In the genomic region with DNA sequence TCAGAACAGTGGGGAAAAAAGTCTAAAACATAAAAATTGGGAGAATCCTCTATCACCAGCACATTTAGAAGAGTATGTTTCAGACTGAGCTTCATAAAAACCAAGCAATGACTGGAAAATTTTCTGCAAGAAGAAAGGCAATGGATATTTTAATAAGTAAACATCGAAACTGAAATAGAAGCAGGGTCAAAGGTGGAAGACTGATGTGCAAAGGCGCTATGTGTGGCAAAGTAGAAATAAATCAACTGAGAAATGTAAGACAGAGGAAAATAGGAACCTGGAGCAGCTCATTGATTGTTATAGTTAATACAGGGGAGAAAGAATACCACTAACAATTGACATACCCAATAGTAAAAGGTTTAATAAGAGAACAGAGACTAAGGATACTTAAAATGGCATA, we compare ENCODE assay signal across 16 cellular contexts.
DNase-seq lines count a peak whose midpoint lies in the region; ATAC-seq, FAIRE-seq and TF ChIP-seq lines count a peak whose summit lies in the region.
"Had no signal": no experiment of that assay in that cellular context is flagged by ENCODE, and none has a peak within 500 bp of the region (broad histone marks: within the 10 kb centered on the region; RNA-seq: fewer than 3 reads in every experiment).

No MANE protein-coding gene starts in this region.

- no peak overlapping the region for H3K9ac ChIP-seq in liver (ENCODE audit: low read depth in 1 of 2, low read length in 2 of 2)
- H3K9ac ChIP-seq in HepG2 (ENCODE audit: insufficient read depth, low read depth, low read length), result no peak overlapping the region

- no peak for DNase-seq in HepG2 (ENCODE audit: low spot score)
- DNase-seq in ascending aorta (ENCODE audit: low spot score in 2 of 2), result no peak
- DNase-seq in medulla oblongata (ENCODE audit: extremely low spot score), result peak; percentile 8
- no peak for DNase-seq in kidney glomerular epithelial cell (lab: John Stamatoyannopoulos, UW)
- DNase-seq in NCI-H1092 (lab: John Stamatoyannopoulos, UW), result no peak
- DNase-seq: GDM1, H7, NCI-H1092 treated with DMSO at 0.1 percent for 48 hours, NCI-H146, NCI-H2029 treated with DMSO at 0.1 percent for 48 hours, NCI-H226, NCI-H510A treated with DMSO at 0.1 percent for 48 hours, T-cell had no signal

- in situ Hi-C loops in HepG2 (cut with HindIII; ENCODE audit: extremely low pct_ligation_motif_present, low pct_unique_long_range_greater_than_20kb), result no loop called here

- intact Hi-C loops in HepG2 (cut with micrococcal nuclease; ENCODE audit: unreplicated experiment) (no loop called here), ascending aorta (cut with DNase I) (no loop called here)

- no peak overlapping the region for H3K4me2 ChIP-seq in HepG2 (ENCODE audit: low read depth, low read length)

- H3K4me3 ChIP-seq in liver (ENCODE audit: low read depth in 1 of 3, low read length in 3 of 3) (no peak overlapping the region), HepG2 (replicated peaks in 1 of 3; ENCODE audit: insufficient read depth in 1 of 3, low read depth in 2 of 3, low read length in 3 of 3) (no peak overlapping the region), ascending aorta (no peak overlapping the region)

- H2AFZ ChIP-seq in HepG2 (ENCODE audit: low read length), result no peak overlapping the region

- 47% methylated on average over 2 of the region's 2 CpGs for WGBS in liver
- WGBS in HepG2 (ENCODE audit: low lambda C conversion rate), result 1% methylated on average over 2 of the region's 2 CpGs

- H3K9me3 ChIP-seq in liver (ENCODE audit: control insufficient read depth in 4 of 4, low read length in 3 of 4), result no peaks in the 10 kb centered on the region
- H3K9me3 ChIP-seq in HepG2 (ENCODE audit: low read length), result no peaks in the 10 kb centered on the region
- no peaks in the 10 kb centered on the region for H3K9me3 ChIP-seq in ascending aorta

- BruUV-seq in HepG2 (replicated peaks; lab: Mats Ljungman, UMichigan), result no TSS peak

- H3K4me1 ChIP-seq in liver (ENCODE audit: control insufficient read depth in 4 of 4, insufficient read depth in 4 of 4, low read length in 3 of 4) (no peaks in the 10 kb centered on the region), HepG2 (ENCODE audit: insufficient read depth, low read length) (no peaks in the 10 kb centered on the region), ascending aorta (peaks cover 0 to 14% of the 10 kb centered on the region in 2 donors)

- no peak for FAIRE-seq in HepG2 (lab: Jason Lieb, UNC)
- FAIRE-seq: A204.1 had no signal

- no peaks in the 10 kb centered on the region for H3K36me3 ChIP-seq in liver (ENCODE audit: control insufficient read depth in 4 of 4, insufficient read depth in 3 of 4, low read depth in 1 of 4, low read length in 3 of 4)
- no peaks in the 10 kb centered on the region for H3K36me3 ChIP-seq in HepG2 (replicated peaks in 1 of 2; ENCODE audit: control insufficient read depth in 1 of 2, insufficient read depth in 2 of 2, low read length in 2 of 2)
- H3K36me3 ChIP-seq in ascending aorta, result no peaks in the 10 kb centered on the region

- POLR2A ChIA-PET in HepG2 (lab: Yijun Ruan, JAX), result no interaction called here

- H3K79me2 ChIP-seq in HepG2 (ENCODE audit: insufficient read depth, low read length), result no peaks in the 10 kb centered on the region

- H3K27me3 ChIP-seq in liver (ENCODE audit: control insufficient read depth in 4 of 4, insufficient read depth in 4 of 4, low read length in 3 of 4) (no peaks in the 10 kb centered on the region), HepG2 (ENCODE audit: control insufficient read depth in 1 of 2, insufficient read depth in 2 of 2, low read length in 2 of 2) (no peaks in the 10 kb centered on the region), ascending aorta (no peaks in the 10 kb centered on the region)

- no peak for TF ChIP-seq RAD21 in liver (IDR thresholded peaks at IDR 0.05)
- TF ChIP-seq RAD21 in HepG2 (CRISPR knock-in tag; IDR thresholded peaks at IDR 0.05), result no peak

- no peaks in the 10 kb centered on the region for H4K20me1 ChIP-seq in HepG2 (ENCODE audit: insufficient read depth, low read length)

- no peak for TF ChIP-seq POLR2A in HepG2 (IDR thresholded peaks at IDR 0.05; ENCODE audit: insufficient read depth in 1 of 2, low read depth in 2 of 2, low read length in 2 of 2)

- ATAC-seq in HepG2 (no peak), GM21381 (IDR thresholded peaks at IDR 0.05; ENCODE audit: unreplicated experiment) (no peak)
- ATAC-seq: T-cell had no signal

- H3K27ac ChIP-seq in liver (ENCODE audit: low read depth in 1 of 2, low read length in 2 of 2) (no peak overlapping the region), HepG2 (ENCODE audit: extremely low read length, insufficient read depth, low read length) (no peak overlapping the region), ascending aorta (peak overlapping the region; percentile 89 to 94)

- no peak for TF ChIP-seq CTCF in liver (IDR thresholded peaks at IDR 0.05; ENCODE audit: low read depth, low read length, missing input control)
- TF ChIP-seq CTCF in HepG2 (CRISPR knock-in tag; IDR thresholded peaks at IDR 0.05), result no peak
- no peak for TF ChIP-seq CTCF in ascending aorta (IDR thresholded peaks at IDR 0.05)

- CTCF ChIA-PET in HepG2 (lab: Yijun Ruan, JAX; ENCODE audit: low intra/inter-chr PET ratio, low total read pairs), result no interaction called here

- TF ChIP-seq EP300 in HepG2 (IDR thresholded peaks at IDR 0.05; ENCODE audit: low read depth in 2 of 2, low read length in 2 of 2) (no peak), HepG2 (CRISPR knock-in tag; IDR thresholded peaks at IDR 0.05; ENCODE audit: borderline replicate concordance) (no peak)

TF ChIP-seq in liver, 16 proteins besides CTCF, POLR2A, EP300 and RAD21:
- TF ChIP-seq, protein P1, sequence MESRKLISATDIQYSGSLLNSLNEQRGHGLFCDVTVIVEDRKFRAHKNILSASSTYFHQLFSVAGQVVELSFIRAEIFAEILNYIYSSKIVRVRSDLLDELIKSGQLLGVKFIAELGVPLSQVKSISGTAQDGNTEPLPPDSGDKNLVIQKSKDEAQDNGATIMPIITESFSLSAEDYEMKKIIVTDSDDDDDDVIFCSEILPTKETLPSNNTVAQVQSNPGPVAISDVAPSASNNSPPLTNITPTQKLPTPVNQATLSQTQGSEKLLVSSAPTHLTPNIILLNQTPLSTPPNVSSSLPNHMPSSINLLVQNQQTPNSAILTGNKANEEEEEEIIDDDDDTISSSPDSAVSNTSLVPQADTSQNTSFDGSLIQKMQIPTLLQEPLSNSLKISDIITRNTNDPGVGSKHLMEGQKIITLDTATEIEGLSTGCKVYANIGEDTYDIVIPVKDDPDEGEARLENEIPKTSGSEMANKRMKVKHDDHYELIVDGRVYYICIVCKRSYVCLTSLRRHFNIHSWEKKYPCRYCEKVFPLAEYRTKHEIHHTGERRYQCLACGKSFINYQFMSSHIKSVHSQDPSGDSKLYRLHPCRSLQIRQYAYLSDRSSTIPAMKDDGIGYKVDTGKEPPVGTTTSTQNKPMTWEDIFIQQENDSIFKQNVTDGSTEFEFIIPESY (IDR thresholded peaks at IDR 0.05), result no peak
- TF ChIP-seq NR2F2 (IDR thresholded peaks at IDR 0.05), result peak; percentile 82

TF ChIP-seq in HepG2, 621 proteins besides CTCF, POLR2A, EP300 and RAD21:
- TF ChIP-seq, protein P2, sequence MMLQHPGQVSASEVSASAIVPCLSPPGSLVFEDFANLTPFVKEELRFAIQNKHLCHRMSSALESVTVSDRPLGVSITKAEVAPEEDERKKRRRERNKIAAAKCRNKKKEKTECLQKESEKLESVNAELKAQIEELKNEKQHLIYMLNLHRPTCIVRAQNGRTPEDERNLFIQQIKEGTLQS (CRISPR knock-in tag; IDR thresholded peaks at IDR 0.05), result no peak
- TF ChIP-seq ZKSCAN8 (CRISPR knock-in tag; IDR thresholded peaks at IDR 0.05; ENCODE audit: borderline replicate concordance), result no peak

Comparison
In these comparisons a context has a peak if more than half of its experiments do, and no peak if none do; other contexts are left out.
1. H3K27ac ChIP-seq: peak in ascending aorta (2 of 2); none in liver (0 of 2) and HepG2 (single experiment).